Comparison of ENCODE assay signal across 2 cellular contexts in the genomic region with DNA sequence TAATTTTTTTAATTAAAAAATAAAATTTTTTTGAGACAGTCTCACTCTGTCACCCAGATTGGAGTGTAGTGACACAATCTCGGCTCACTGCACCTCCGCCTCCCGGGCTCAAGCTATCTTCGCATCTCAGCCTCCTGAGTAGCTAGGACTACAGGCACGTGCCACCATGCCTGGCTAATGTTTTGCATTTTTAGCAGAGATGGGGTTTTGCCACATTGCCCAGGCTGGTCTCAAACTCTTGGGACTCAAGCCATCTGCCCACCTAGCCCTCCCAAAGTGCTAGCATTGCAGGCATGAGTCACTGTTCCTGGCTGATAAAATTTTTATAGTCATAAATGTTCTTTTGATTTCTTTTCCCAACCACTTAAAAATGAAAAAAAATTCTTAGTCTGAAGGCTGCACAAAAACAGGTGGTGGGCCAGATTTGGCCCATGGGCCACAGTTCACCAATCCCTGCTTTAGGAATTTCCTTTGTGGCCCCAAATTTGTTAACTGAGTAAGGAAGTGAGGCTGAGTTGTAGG.
TF ChIP-seq lines count a peak whose summit lies in the region.

No MANE protein-coding gene starts in this region.

TF ChIP-seq in WTC11, 78 proteins besides CTCF, POLR2A, EP300 and RAD21:
- TF ChIP-seq, protein P1, sequence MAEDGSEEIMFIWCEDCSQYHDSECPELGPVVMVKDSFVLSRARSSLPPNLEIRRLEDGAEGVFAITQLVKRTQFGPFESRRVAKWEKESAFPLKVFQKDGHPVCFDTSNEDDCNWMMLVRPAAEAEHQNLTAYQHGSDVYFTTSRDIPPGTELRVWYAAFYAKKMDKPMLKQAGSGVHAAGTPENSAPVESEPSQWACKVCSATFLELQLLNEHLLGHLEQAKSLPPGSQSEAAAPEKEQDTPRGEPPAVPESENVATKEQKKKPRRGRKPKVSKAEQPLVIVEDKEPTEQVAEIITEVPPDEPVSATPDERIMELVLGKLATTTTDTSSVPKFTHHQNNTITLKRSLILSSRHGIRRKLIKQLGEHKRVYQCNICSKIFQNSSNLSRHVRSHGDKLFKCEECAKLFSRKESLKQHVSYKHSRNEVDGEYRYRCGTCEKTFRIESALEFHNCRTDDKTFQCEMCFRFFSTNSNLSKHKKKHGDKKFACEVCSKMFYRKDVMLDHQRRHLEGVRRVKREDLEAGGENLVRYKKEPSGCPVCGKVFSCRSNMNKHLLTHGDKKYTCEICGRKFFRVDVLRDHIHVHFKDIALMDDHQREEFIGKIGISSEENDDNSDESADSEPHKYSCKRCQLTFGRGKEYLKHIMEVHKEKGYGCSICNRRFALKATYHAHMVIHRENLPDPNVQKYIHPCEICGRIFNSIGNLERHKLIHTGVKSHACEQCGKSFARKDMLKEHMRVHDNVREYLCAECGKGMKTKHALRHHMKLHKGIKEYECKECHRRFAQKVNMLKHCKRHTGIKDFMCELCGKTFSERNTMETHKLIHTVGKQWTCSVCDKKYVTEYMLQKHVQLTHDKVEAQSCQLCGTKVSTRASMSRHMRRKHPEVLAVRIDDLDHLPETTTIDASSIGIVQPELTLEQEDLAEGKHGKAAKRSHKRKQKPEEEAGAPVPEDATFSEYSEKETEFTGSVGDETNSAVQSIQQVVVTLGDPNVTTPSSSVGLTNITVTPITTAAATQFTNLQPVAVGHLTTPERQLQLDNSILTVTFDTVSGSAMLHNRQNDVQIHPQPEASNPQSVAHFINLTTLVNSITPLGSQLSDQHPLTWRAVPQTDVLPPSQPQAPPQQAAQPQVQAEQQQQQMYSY (CRISPR knock-in tag; IDR thresholded peaks at IDR 0.05) = no peak
- no peak for TF ChIP-seq TCF7 (CRISPR knock-in tag; IDR thresholded peaks at IDR 0.05; ENCODE audit: low read depth)
- no peak for TF ChIP-seq NR1H2 (CRISPR knock-in tag; IDR thresholded peaks at IDR 0.05)
- TF ChIP-seq, protein P2, sequence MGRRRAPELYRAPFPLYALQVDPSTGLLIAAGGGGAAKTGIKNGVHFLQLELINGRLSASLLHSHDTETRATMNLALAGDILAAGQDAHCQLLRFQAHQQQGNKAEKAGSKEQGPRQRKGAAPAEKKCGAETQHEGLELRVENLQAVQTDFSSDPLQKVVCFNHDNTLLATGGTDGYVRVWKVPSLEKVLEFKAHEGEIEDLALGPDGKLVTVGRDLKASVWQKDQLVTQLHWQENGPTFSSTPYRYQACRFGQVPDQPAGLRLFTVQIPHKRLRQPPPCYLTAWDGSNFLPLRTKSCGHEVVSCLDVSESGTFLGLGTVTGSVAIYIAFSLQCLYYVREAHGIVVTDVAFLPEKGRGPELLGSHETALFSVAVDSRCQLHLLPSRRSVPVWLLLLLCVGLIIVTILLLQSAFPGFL (CRISPR knock-in tag; IDR thresholded peaks at IDR 0.05; ENCODE audit: borderline replicate concordance) = no peak
- TF ChIP-seq, protein P3, sequence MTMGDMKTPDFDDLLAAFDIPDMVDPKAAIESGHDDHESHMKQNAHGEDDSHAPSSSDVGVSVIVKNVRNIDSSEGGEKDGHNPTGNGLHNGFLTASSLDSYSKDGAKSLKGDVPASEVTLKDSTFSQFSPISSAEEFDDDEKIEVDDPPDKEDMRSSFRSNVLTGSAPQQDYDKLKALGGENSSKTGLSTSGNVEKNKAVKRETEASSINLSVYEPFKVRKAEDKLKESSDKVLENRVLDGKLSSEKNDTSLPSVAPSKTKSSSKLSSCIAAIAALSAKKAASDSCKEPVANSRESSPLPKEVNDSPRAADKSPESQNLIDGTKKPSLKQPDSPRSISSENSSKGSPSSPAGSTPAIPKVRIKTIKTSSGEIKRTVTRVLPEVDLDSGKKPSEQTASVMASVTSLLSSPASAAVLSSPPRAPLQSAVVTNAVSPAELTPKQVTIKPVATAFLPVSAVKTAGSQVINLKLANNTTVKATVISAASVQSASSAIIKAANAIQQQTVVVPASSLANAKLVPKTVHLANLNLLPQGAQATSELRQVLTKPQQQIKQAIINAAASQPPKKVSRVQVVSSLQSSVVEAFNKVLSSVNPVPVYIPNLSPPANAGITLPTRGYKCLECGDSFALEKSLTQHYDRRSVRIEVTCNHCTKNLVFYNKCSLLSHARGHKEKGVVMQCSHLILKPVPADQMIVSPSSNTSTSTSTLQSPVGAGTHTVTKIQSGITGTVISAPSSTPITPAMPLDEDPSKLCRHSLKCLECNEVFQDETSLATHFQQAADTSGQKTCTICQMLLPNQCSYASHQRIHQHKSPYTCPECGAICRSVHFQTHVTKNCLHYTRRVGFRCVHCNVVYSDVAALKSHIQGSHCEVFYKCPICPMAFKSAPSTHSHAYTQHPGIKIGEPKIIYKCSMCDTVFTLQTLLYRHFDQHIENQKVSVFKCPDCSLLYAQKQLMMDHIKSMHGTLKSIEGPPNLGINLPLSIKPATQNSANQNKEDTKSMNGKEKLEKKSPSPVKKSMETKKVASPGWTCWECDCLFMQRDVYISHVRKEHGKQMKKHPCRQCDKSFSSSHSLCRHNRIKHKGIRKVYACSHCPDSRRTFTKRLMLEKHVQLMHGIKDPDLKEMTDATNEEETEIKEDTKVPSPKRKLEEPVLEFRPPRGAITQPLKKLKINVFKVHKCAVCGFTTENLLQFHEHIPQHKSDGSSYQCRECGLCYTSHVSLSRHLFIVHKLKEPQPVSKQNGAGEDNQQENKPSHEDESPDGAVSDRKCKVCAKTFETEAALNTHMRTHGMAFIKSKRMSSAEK (CRISPR knock-in tag; IDR thresholded peaks at IDR 0.05; ENCODE audit: borderline replicate concordance) = no peak
- TF ChIP-seq, protein P4, sequence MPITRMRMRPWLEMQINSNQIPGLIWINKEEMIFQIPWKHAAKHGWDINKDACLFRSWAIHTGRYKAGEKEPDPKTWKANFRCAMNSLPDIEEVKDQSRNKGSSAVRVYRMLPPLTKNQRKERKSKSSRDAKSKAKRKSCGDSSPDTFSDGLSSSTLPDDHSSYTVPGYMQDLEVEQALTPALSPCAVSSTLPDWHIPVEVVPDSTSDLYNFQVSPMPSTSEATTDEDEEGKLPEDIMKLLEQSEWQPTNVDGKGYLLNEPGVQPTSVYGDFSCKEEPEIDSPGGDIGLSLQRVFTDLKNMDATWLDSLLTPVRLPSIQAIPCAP (CRISPR knock-in tag; IDR thresholded peaks at IDR 0.05) = no peak
- no peak for TF ChIP-seq SMAD3 (CRISPR knock-in tag; IDR thresholded peaks at IDR 0.05; ENCODE audit: borderline replicate concordance)
- TF ChIP-seq, protein P5, sequence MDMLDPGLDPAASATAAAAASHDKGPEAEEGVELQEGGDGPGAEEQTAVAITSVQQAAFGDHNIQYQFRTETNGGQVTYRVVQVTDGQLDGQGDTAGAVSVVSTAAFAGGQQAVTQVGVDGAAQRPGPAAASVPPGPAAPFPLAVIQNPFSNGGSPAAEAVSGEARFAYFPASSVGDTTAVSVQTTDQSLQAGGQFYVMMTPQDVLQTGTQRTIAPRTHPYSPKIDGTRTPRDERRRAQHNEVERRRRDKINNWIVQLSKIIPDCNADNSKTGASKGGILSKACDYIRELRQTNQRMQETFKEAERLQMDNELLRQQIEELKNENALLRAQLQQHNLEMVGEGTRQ (CRISPR knock-in tag; IDR thresholded peaks at IDR 0.05) = no peak
- TF ChIP-seq, protein P6, sequence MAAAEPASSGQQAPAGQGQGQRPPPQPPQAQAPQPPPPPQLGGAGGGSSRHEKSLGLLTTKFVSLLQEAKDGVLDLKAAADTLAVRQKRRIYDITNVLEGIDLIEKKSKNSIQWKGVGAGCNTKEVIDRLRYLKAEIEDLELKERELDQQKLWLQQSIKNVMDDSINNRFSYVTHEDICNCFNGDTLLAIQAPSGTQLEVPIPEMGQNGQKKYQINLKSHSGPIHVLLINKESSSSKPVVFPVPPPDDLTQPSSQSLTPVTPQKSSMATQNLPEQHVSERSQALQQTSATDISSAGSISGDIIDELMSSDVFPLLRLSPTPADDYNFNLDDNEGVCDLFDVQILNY (CRISPR knock-in tag; IDR thresholded peaks at IDR 0.05) = no peak

TF ChIP-seq in HepG2, 621 proteins besides CTCF, POLR2A, EP300 and RAD21:
- TF ChIP-seq LCORL (IDR thresholded peaks at IDR 0.05) = no peak
- TF ChIP-seq LCORL (CRISPR knock-in tag; IDR thresholded peaks at IDR 0.05) = no peak
- no peak for TF ChIP-seq DMAP1 (CRISPR knock-in tag; IDR thresholded peaks at IDR 0.05)
- TF ChIP-seq, protein P7, sequence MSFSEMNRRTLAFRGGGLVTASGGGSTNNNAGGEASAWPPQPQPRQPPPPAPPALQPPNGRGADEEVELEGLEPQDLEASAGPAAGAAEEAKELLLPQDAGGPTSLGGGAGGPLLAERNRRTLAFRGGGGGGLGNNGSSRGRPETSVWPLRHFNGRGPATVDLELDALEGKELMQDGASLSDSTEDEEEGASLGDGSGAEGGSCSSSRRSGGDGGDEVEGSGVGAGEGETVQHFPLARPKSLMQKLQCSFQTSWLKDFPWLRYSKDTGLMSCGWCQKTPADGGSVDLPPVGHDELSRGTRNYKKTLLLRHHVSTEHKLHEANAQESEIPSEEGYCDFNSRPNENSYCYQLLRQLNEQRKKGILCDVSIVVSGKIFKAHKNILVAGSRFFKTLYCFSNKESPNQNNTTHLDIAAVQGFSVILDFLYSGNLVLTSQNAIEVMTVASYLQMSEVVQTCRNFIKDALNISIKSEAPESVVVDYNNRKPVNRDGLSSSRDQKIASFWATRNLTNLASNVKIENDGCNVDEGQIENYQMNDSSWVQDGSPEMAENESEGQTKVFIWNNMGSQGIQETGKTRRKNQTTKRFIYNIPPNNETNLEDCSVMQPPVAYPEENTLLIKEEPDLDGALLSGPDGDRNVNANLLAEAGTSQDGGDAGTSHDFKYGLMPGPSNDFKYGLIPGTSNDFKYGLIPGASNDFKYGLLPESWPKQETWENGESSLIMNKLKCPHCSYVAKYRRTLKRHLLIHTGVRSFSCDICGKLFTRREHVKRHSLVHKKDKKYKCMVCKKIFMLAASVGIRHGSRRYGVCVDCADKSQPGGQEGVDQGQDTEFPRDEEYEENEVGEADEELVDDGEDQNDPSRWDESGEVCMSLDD (CRISPR knock-in tag; IDR thresholded peaks at IDR 0.05; ENCODE audit: borderline replicate concordance) = no peak
